8 cellular contexts compared by ENCODE assay signal in the genomic region with DNA sequence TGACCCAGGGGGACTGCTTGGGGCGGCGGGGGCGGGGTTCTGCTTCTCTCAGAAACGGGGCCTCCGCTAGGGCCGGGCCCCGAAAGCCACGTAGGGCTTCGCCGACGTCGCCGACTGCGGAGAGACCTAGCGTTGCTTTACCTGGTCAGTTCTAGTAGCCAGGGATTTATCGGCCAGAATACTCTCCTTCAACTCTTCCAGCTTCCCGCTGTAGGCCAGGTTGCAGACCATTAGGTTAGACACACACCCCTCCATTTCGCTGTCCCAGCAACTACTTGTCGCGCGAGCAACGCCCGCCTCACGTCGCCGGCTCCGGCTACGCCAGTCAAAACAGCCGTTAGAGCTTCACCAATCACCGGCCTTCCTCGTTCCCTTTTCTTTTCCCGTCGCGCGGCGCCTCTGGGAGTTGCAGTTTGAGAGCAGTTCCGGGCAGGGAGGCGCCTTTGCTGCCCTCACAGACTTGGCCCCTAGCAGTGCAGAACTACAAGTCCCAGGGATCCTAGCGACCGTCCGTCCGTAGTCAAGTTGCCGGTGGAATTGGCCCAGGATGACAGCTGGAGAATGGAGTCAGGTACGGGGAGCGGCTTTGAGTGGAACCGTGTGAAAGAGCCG. TPM values are rescaled to one million over a fixed set of nuclear protein-coding genes. Genes with fewer than 3 reads are reported as not detected.
DNase-seq lines count a peak whose midpoint lies in the region; ATAC-seq and TF ChIP-seq lines count a peak whose summit lies in the region.

A gene with protein sequence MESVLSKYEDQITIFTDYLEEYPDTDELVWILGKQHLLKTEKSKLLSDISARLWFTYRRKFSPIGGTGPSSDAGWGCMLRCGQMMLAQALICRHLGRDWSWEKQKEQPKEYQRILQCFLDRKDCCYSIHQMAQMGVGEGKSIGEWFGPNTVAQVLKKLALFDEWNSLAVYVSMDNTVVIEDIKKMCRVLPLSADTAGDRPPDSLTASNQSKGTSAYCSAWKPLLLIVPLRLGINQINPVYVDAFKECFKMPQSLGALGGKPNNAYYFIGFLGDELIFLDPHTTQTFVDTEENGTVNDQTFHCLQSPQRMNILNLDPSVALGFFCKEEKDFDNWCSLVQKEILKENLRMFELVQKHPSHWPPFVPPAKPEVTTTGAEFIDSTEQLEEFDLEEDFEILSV (plus strand): TSS at position 513 of the 612 bp plus-strand sequence. CDS start 49 bp downstream, at position 562.
A gene with protein sequence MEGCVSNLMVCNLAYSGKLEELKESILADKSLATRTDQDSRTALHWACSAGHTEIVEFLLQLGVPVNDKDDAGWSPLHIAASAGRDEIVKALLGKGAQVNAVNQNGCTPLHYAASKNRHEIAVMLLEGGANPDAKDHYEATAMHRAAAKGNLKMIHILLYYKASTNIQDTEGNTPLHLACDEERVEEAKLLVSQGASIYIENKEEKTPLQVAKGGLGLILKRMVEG (minus strand): TSS at position 277 of the 612 bp plus-strand sequence. CDS start 22 bp downstream, at position 255.

- H3K4me1 ChIP-seq in ascending aorta (no peaks in the 10 kb centered on the region), right cardiac atrium (ENCODE audit: control insufficient read depth, insufficient read depth, low read length) (no peaks in the 10 kb centered on the region), vagina (peaks cover 12% of the 10 kb centered on the region)

- H3K27me3 ChIP-seq in ascending aorta (no peaks in the 10 kb centered on the region), right cardiac atrium (ENCODE audit: control insufficient read depth, insufficient read depth) (no peaks in the 10 kb centered on the region), vagina (no peaks in the 10 kb centered on the region)

- H3K36me3 ChIP-seq in ascending aorta, result peaks cover 3 to 5% of the 10 kb centered on the region in 2 donors
- H3K36me3 ChIP-seq in vagina, result peaks cover 0 to 9% of the 10 kb centered on the region in 2 donors

- peak; percentile 95 for ATAC-seq in GM18511 (IDR thresholded peaks at IDR 0.05; ENCODE audit: unreplicated experiment)
- peak; percentile 94 for ATAC-seq in HG02981 (IDR thresholded peaks at IDR 0.05; ENCODE audit: unreplicated experiment)
- peak; percentile 99 to 100 for ATAC-seq in right cardiac atrium

- H3K9me3 ChIP-seq in ascending aorta (no peaks in the 10 kb centered on the region), right cardiac atrium (ENCODE audit: control insufficient read depth, low read length) (no peaks in the 10 kb centered on the region), vagina (no peaks in the 10 kb centered on the region)

- intact Hi-C loops in T-helper 2 cell treated with Interferon-gamma antibody and Interleukin-4, amounts not matched to agents 100 ng/mL and 5 ng/mL, for 36 hours (cut with micrococcal nuclease), result loop anchor here (1.0 to 10.0 kb wide), 12 partner anchors 73 to 1913 kb away; a partner anchor contains a TSS
- intact Hi-C loops in ascending aorta (cut with DNase I) (loop anchor here (2.0 to 5.0 kb wide), 7 partner anchors 264 to 1446 kb away; a partner anchor contains a TSS), right cardiac atrium (cut with DNase I) (no loop called here), vagina (cut with DNase I) (no loop called here)

- peak within 1 kb of the TSS; percentile 62 to 80 for H3K27ac ChIP-seq in ascending aorta
- H3K27ac ChIP-seq in right cardiac atrium (ENCODE audit: low read length), result peak within 1 kb of the TSS; percentile 97
- H3K27ac ChIP-seq in vagina, result peak within 1 kb of the TSS; percentile 78

- WGBS in right cardiac atrium, result under 1% methylated on average over 47 of the region's 47 CpGs

- peak in 1 of 2 donors; percentile 46 for TF ChIP-seq POLR2A in vagina (IDR thresholded peaks at IDR 0.05)

- H3K4me3 ChIP-seq in ascending aorta, result peak within 1 kb of the TSS; percentile 51 to 77
- H3K4me3 ChIP-seq in right cardiac atrium (ENCODE audit: low read length), result peak within 1 kb of the TSS; percentile 95
- peak within 1 kb of the TSS; percentile 56 to 57 for H3K4me3 ChIP-seq in vagina

- TF ChIP-seq CTCF in ascending aorta (IDR thresholded peaks at IDR 0.05), result no peak
- TF ChIP-seq CTCF in vagina (IDR thresholded peaks at IDR 0.05), result peak in 1 of 3 experiments; percentile 9

- DNase-seq in NCI-H1930 (lab: John Stamatoyannopoulos, UW) (peak; percentile 93), ascending aorta (ENCODE audit: low spot score in 2 of 2) (peak; percentile 87 to 96), right cardiac atrium (peak; percentile 93 to 96 (median 96)), putamen (ENCODE audit: low spot score) (peak; percentile 96), vagina (ENCODE audit: extremely low spot score in 2 of 2) (peak in 1 of 2 donors; percentile 97)

RNA-seq across cellular contexts. Expression of the first gene that starts in this region (rescaled TPM):
- 10.0 and 11.1 TPM in 2 replicates for total RNA-seq in T-helper 2 cell treated with Interferon-gamma antibody and Interleukin-4, amounts not matched to agents 100 ng/mL and 5 ng/mL, for 36 hours
- 15.0 TPM for total RNA-seq in ascending aorta
- total RNA-seq in right cardiac atrium, result 10 to 100 TPM; 15.4 to 18.5 (median 15.7) TPM
- 14.4 TPM for polyA plus RNA-seq in right cardiac atrium
- 5.4 TPM for total RNA-seq in vagina

RNA-seq across cellular contexts. Expression of the second gene that starts in this region (rescaled TPM):
- total RNA-seq in T-helper 2 cell treated with Interferon-gamma antibody and Interleukin-4, amounts not matched to agents 100 ng/mL and 5 ng/mL, for 36 hours, result 30.9 and 31.9 TPM in 2 replicates
- total RNA-seq in ascending aorta (11.5 TPM), right cardiac atrium (10 to 100 TPM; 20.1 to 27.7 (median 22.9) TPM), vagina (33.6 TPM)
- polyA plus RNA-seq in right cardiac atrium, result 25.6 TPM

Comparison
In these comparisons a context has a peak if more than half of its experiments do, and no peak if none do; other contexts are left out.
1. intact Hi-C loops: an anchor here in T-helper 2 cell treated with Interferon-gamma antibody and Interleukin-4, amounts not matched to agents 100 ng/mL and 5 ng/mL, for 36 hours (1.0 to 10.0 kb wide) and ascending aorta (2.0 to 5.0 kb wide); none called in right cardiac atrium and vagina.